13 cellular contexts compared by ENCODE assay signal in genomic region chr11:64765841-64766682, GRCh38. TPM values are rescaled to one million over a fixed set of nuclear protein-coding genes. Genes with fewer than 3 reads are reported as not detected.
DNase-seq lines count a peak whose midpoint lies in the region; ATAC-seq lines count a peak whose summit lies in the region.
"Had no signal": no experiment of that assay in that cellular context is flagged by ENCODE, and none has a peak within 500 bp of the region (broad histone marks: within the 10 kb centered on the region; RNA-seq: fewer than 3 reads in every experiment).

No MANE protein-coding gene starts in this region.

- no peak for ATAC-seq in stimulated activated naive CD8-positive, alpha-beta T cell treated with anti-CD3 and anti-CD28 coated beads, Interleukin-15, Interleukin-2, amounts not matched to agents 100 U/mL and 50 U/mL, for 24 hours
- ATAC-seq in naive B cell (ENCODE audit: low read depth in 2 of 2), result no peak
- ATAC-seq: foreskin keratinocyte had no signal

- no peaks in the 10 kb centered on the region for H3K27me3 Mint-ChIP-seq in stimulated activated naive CD8-positive, alpha-beta T cell treated with anti-CD3 and anti-CD28 coated beads, Interleukin-15, Interleukin-2, amounts not matched to agents 100 ng/mL and 50 ng/mL, for 24 hours
- no peaks in the 10 kb centered on the region for H3K27me3 Mint-ChIP-seq in activated naive CD8-positive, alpha-beta T cell
- H3K27me3 Mint-ChIP-seq in naive B cell, result no peaks in the 10 kb centered on the region
- H3K27me3 Mint-ChIP-seq: activated B cell treated with CpG ODN at 0.5 μM for 24 hours had no signal

- no peak for DNase-seq in stimulated activated naive CD8-positive, alpha-beta T cell treated with anti-CD3 and anti-CD28 coated beads, Interleukin-15, Interleukin-2, amounts not matched to agents 100 U/mL and 50 U/mL, for 24 hours
- DNase-seq in naive B cell (no peak), UCSD-AML1 (lab: John Stamatoyannopoulos, UW; ENCODE audit: unreplicated experiment) (no peak), occipital lobe (lab: John Stamatoyannopoulos, UW) (no peak), T-helper 9 cell (no peak), NCI-H1048 (lab: John Stamatoyannopoulos, UW) (no peak)
- DNase-seq: activated B cell treated with CpG ODN at 0.5 μM for 24 hours, foreskin keratinocyte, NCI-H226 had no signal

- H3K9me3 Mint-ChIP-seq in stimulated activated naive CD8-positive, alpha-beta T cell treated with anti-CD3 and anti-CD28 coated beads, Interleukin-15, Interleukin-2, amounts not matched to agents 100 ng/mL and 50 ng/mL, for 24 hours, result no peaks in the 10 kb centered on the region
- no peaks in the 10 kb centered on the region for H3K9me3 Mint-ChIP-seq in activated naive CD8-positive, alpha-beta T cell (ENCODE audit: low read depth)
- H3K9me3 Mint-ChIP-seq in naive B cell, result no peaks in the 10 kb centered on the region
- H3K9me3 Mint-ChIP-seq: activated B cell treated with CpG ODN at 0.5 μM for 24 hours, CD14-positive monocyte had no signal

- peaks cover 81% of the 10 kb centered on the region for H3K36me3 Mint-ChIP-seq in stimulated activated naive CD8-positive, alpha-beta T cell treated with anti-CD3 and anti-CD28 coated beads, Interleukin-15, Interleukin-2, amounts not matched to agents 100 ng/mL and 50 ng/mL, for 24 hours (ENCODE audit: low read depth)
- H3K36me3 Mint-ChIP-seq in activated naive CD8-positive, alpha-beta T cell, result peaks cover 8% of the 10 kb centered on the region
- H3K36me3 Mint-ChIP-seq in naive B cell, result peaks cover 22 to 53% of the 10 kb centered on the region in 2 donors

- no peak overlapping the region for H3K4me3 Mint-ChIP-seq in stimulated activated naive CD8-positive, alpha-beta T cell treated with anti-CD3 and anti-CD28 coated beads, Interleukin-15, Interleukin-2, amounts not matched to agents 100 ng/mL and 50 ng/mL, for 24 hours
- peak overlapping the region; percentile 85 for H3K4me3 Mint-ChIP-seq in activated naive CD8-positive, alpha-beta T cell
- H3K4me3 Mint-ChIP-seq in naive B cell, result peak overlapping the region in 4 of 8 donors; percentile 41 to 87 (median 68)
- H3K4me3 Mint-ChIP-seq: activated B cell treated with CpG ODN at 0.5 μM for 24 hours, CD14-positive monocyte had no signal

- H3K4me1 Mint-ChIP-seq in stimulated activated naive CD8-positive, alpha-beta T cell treated with anti-CD3 and anti-CD28 coated beads, Interleukin-15, Interleukin-2, amounts not matched to agents 100 ng/mL and 50 ng/mL, for 24 hours (ENCODE audit: low read depth), result peaks cover 92% of the 10 kb centered on the region
- H3K4me1 Mint-ChIP-seq in activated naive CD8-positive, alpha-beta T cell (ENCODE audit: low read depth), result peaks cover 92% of the 10 kb centered on the region
- H3K4me1 Mint-ChIP-seq in naive B cell, result peaks cover 69 to 90% (median 84%) of the 10 kb centered on the region in 3 donors

- peak overlapping the region; percentile 83 for H3K27ac Mint-ChIP-seq in stimulated activated naive CD8-positive, alpha-beta T cell treated with anti-CD3 and anti-CD28 coated beads, Interleukin-15, Interleukin-2, amounts not matched to agents 100 ng/mL and 50 ng/mL, for 24 hours
- peak overlapping the region; percentile 86 for H3K27ac Mint-ChIP-seq in activated naive CD8-positive, alpha-beta T cell
- peak overlapping the region; percentile 54 to 88 (median 68) for H3K27ac Mint-ChIP-seq in naive B cell

RNA-seq across cellular contexts. Expression of gene PYGM, which starts 6.3 kb away (rescaled TPM):
- polyA plus RNA-seq in naive B cell (ENCODE audit: low read depth in 6 of 6), result 1 to 10 TPM in 5 of 6 donors, not detected in 1; 2.1 to 4.9 (median 2.2) TPM
- total RNA-seq in occipital lobe, result 1.2 TPM

RNA-seq across cellular contexts. Expression of gene SF1, which starts 12.3 kb away (rescaled TPM):
- 100 to 1,000 TPM in 4 of 6 donors, 10 to 100 TPM in 2; 68.6 to 242 (median 132) TPM for polyA plus RNA-seq in naive B cell (ENCODE audit: low read depth in 6 of 6)
- 80.0 TPM for total RNA-seq in occipital lobe

RNA-seq across cellular contexts. Expression of gene RASGRP2, which starts 22.1 kb away (rescaled TPM):
- 100 to 1,000 TPM; 274 to 429 (median 285) TPM for polyA plus RNA-seq in naive B cell (ENCODE audit: low read depth in 6 of 6)
- total RNA-seq in occipital lobe, result 36.7 TPM

RNA-seq across cellular contexts. Expression of gene MAP4K2, which starts 37.0 kb away (rescaled TPM):
- polyA plus RNA-seq in naive B cell (ENCODE audit: low read depth in 6 of 6), result 10 to 100 TPM; 29.8 to 65.0 (median 39.7) TPM
- total RNA-seq in occipital lobe, result 9.8 TPM

RNA-seq across cellular contexts. Expression of gene NRXN2, which starts 43.1 kb away (rescaled TPM):
- polyA plus RNA-seq in naive B cell (ENCODE audit: low read depth in 6 of 6), result not detected
- 219 TPM for total RNA-seq in occipital lobe
- total RNA-seq: dermis microvascular lymphatic vessel endothelial cell, foreskin keratinocyte had no signal
- polyA plus RNA-seq: CD14-positive monocyte, foreskin keratinocyte had no signal
